In the genomic region with DNA sequence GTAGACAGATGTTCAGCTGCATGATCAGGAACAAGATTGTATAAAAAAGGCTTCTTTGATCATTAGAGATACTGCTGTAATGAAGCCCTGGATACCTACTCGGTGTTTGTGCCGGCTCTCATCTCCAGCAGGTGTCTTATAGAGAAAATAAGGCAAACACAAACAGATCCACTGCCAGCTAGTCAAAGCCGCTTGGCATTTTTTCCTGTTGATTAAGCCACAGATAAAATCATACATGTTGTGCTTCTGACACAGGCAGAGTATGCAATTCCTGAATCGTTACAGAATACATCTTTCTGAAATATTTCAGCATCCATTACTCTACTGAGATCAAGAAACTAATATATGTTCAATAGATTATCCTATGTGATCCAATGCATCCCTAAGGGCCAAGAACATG, we compare ENCODE assay signal across 17 cellular contexts.
A peak's percentile ranks its signal among the peaks of the same experiment; 100 is the strongest.
DNase-seq lines count a peak whose midpoint lies in the region; ATAC-seq and TF ChIP-seq lines count a peak whose summit lies in the region.
"Had no signal": no experiment of that assay in that cellular context is flagged by ENCODE, and none has a peak within 500 bp of the region (broad histone marks: within the 10 kb centered on the region; RNA-seq: fewer than 3 reads in every experiment).

No MANE protein-coding gene starts in this region.

- H3K9ac ChIP-seq in neural cell (ENCODE audit: low read length), result no peak overlapping the region

- TF ChIP-seq CTCF in neural cell (IDR thresholded peaks at IDR 0.05; ENCODE audit: poor library complexity, severe bottlenecking) (no peak), body of pancreas (IDR thresholded peaks at IDR 0.05) (no peak)

- H4K20me1 ChIP-seq in neural cell (ENCODE audit: insufficient read depth), result no peaks in the 10 kb centered on the region

- H3K27me3 ChIP-seq in neural cell (ENCODE audit: insufficient read depth, low read depth, low read length) (no peaks in the 10 kb centered on the region), body of pancreas (no peaks in the 10 kb centered on the region)
- H3K27me3 ChIP-seq: BE2C, SJCRH30 had no signal

- TF ChIP-seq RAD21 in neural cell (conservative IDR thresholded peaks at IDR 0.05), result no peak

- no peaks in the 10 kb centered on the region for H3K36me3 ChIP-seq in neural cell (ENCODE audit: insufficient read depth, low read length)
- no peaks in the 10 kb centered on the region for H3K36me3 ChIP-seq in body of pancreas (replicated peaks in 1 of 2; ENCODE audit: insufficient read depth in 1 of 2, low read depth in 2 of 2)
- H3K36me3 ChIP-seq: SJCRH30 had no signal

- H3K4me2 ChIP-seq in neural cell (ENCODE audit: low read length), result no peak overlapping the region

- no peaks in the 10 kb centered on the region for H3K9me3 ChIP-seq in neural cell (ENCODE audit: low read length)
- no peaks in the 10 kb centered on the region for H3K9me3 ChIP-seq in body of pancreas
- H3K9me3 ChIP-seq: BE2C, SJCRH30 had no signal

- H3K9me2 ChIP-seq in neural cell (ENCODE audit: insufficient read depth, low read length), result no peaks in the 10 kb centered on the region

- no peak for TF ChIP-seq POLR2A in body of pancreas (IDR thresholded peaks at IDR 0.05)

- peak; percentile 25 for DNase-seq in DMS153 treated with DMSO at 0.1 percent for 48 hours (lab: John Stamatoyannopoulos, UW; ENCODE audit: unreplicated experiment)
- DNase-seq in DMS153 (lab: John Stamatoyannopoulos, UW), result no peak
- DNase-seq in G401 (ENCODE audit: low spot score), result peak; percentile 63
- peak; percentile 80 for DNase-seq in NCI-H69 (lab: John Stamatoyannopoulos, UW)
- DNase-seq in AG08396 (ENCODE audit: low spot score), result no peak
- DNase-seq in body of pancreas, result no peak
- DNase-seq in NCI-H510A treated with DMSO at 0.1 percent for 48 hours (lab: John Stamatoyannopoulos, UW), result no peak
- DNase-seq: BE2C; CD4-positive, CD25-positive, alpha-beta regulatory T cell; DMS79; GOT3; IMR-90; NCI-H446; SJCRH30 had no signal

- H3K4me3 ChIP-seq in neural cell (ENCODE audit: low read length) (no peak overlapping the region), body of pancreas (no peak overlapping the region)
- H3K4me3 ChIP-seq: SJCRH30 had no signal

- H2AFZ ChIP-seq in neural cell (ENCODE audit: low read depth, low read length), result no peak overlapping the region

- H3K27ac ChIP-seq in neural cell (ENCODE audit: low read length), result peak overlapping the region; percentile 13
- H3K27ac ChIP-seq in body of pancreas, result no peak overlapping the region
- H3K27ac ChIP-seq: 22Rv1, SJCRH30 had no signal

- WGBS in body of pancreas, 2 donors, result 69 to 73% methylated on average over 4 of the region's 4 CpGs

- intact Hi-C loops in body of pancreas (cut with DNase I), result no loop called here

- ATAC-seq in body of pancreas, result no peak
- ATAC-seq: HCT116 had no signal

- no peaks in the 10 kb centered on the region for H3K4me1 ChIP-seq in body of pancreas
- H3K4me1 ChIP-seq: SJCRH30 had no signal

- no peaks in the 10 kb centered on the region for H3K79me2 ChIP-seq in neural cell (replicated peaks; ENCODE audit: insufficient read depth, low read length)

- no peaks in the 10 kb centered on the region for H3F3A ChIP-seq in neural cell (ENCODE audit: insufficient read depth, low read length, poor library complexity, severe bottlenecking)

- TF ChIP-seq EP300 in neural cell (conservative IDR thresholded peaks at IDR 0.05; ENCODE audit: poor library complexity, severe bottlenecking), result no peak

- in situ Hi-C loops in G401 (cut with HindIII; ENCODE audit: low sequenced_read_pairs), result no loop called here

TF ChIP-seq in neural cell, 6 proteins besides CTCF, POLR2A, EP300 and RAD21:
- TF ChIP-seq EZH2 (IDR thresholded peaks at IDR 0.05; ENCODE audit: borderline replicate concordance, insufficient read depth, low read length, poor library complexity, severe bottlenecking) (no peak), POLR2AphosphoS5 (IDR thresholded peaks at IDR 0.05) (no peak), MXI1 (conservative IDR thresholded peaks at IDR 0.05; ENCODE audit: poor library complexity, severe bottlenecking) (no peak), SMC3 (conservative IDR thresholded peaks at IDR 0.05; ENCODE audit: poor library complexity) (no peak), TAF1 (IDR thresholded peaks at IDR 0.05; ENCODE audit: low read depth) (no peak)
- TF ChIP-seq, protein P1, sequence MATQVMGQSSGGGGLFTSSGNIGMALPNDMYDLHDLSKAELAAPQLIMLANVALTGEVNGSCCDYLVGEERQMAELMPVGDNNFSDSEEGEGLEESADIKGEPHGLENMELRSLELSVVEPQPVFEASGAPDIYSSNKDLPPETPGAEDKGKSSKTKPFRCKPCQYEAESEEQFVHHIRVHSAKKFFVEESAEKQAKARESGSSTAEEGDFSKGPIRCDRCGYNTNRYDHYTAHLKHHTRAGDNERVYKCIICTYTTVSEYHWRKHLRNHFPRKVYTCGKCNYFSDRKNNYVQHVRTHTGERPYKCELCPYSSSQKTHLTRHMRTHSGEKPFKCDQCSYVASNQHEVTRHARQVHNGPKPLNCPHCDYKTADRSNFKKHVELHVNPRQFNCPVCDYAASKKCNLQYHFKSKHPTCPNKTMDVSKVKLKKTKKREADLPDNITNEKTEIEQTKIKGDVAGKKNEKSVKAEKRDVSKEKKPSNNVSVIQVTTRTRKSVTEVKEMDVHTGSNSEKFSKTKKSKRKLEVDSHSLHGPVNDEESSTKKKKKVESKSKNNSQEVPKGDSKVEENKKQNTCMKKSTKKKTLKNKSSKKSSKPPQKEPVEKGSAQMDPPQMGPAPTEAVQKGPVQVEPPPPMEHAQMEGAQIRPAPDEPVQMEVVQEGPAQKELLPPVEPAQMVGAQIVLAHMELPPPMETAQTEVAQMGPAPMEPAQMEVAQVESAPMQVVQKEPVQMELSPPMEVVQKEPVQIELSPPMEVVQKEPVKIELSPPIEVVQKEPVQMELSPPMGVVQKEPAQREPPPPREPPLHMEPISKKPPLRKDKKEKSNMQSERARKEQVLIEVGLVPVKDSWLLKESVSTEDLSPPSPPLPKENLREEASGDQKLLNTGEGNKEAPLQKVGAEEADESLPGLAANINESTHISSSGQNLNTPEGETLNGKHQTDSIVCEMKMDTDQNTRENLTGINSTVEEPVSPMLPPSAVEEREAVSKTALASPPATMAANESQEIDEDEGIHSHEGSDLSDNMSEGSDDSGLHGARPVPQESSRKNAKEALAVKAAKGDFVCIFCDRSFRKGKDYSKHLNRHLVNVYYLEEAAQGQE (IDR thresholded peaks at IDR 0.05; ENCODE audit: borderline replicate concordance), result no peak

Comparison
In these comparisons a context has a peak if more than half of its experiments do, and no peak if none do; other contexts are left out.
1. DNase-seq: peak in DMS153 treated with DMSO at 0.1 percent for 48 hours (single experiment), G401 (single experiment) and NCI-H69 (single experiment); none in DMS153 (single experiment), AG08396 (single experiment), body of pancreas (0 of 4) and NCI-H510A treated with DMSO at 0.1 percent for 48 hours (single experiment).